In genomic region chr3:98817546-98817945, GRCh38 we compare ENCODE assay signal across 8 cellular contexts. TPM values are rescaled to one million over a fixed set of nuclear protein-coding genes. Genes with fewer than 3 reads are reported as not detected.
DNase-seq lines count a peak whose midpoint lies in the region; TF ChIP-seq lines count a peak whose summit lies in the region.

No MANE protein-coding gene starts in this region.

- 4 to 22% methylated on average over 1 of the region's 1 CpG for WGBS in GM23248 (ENCODE audit: low coverage in 1 of 2, low lambda C conversion rate in 2 of 2, missing lambda C conversion rate in 2 of 2), 2 experiments
- 80 to 90% methylated on average over 1 of the region's 1 CpG for WGBS in endodermal cell (ENCODE audit: insufficient coverage in 1 of 2, insufficient read length in 1 of 2), 2 experiments

- CTCF ChIA-PET in activated naive CD4-positive, alpha-beta T cell treated with anti-CD3 and anti-CD28 coated beads for 36 hours (lab: Charles Lee) = interaction anchor here (0.5 to 7.2 kb wide), 15 partner anchors 9 to 1645 kb away, joined by 3 to 73 read pairs (median 3); no protein-coding TSS in a partner anchor

- intact Hi-C loops in activated naive CD4-positive, alpha-beta T cell treated with anti-CD3 and anti-CD28 coated beads for 36 hours (cut with micrococcal nuclease) = loop anchor here (1.0 to 5.0 kb wide), 7 partner anchors 85 to 990 kb away; partner anchors contain the start of gene DCBLD2

- TF ChIP-seq CTCF in KMS-11 (conservative IDR thresholded peaks at IDR 0.05; ENCODE audit: low read depth, low read length) (peak; percentile 75), Peyer's patch (IDR thresholded peaks at IDR 0.05) (peak; percentile 47 to 79 (median 69)), endodermal cell (conservative IDR thresholded peaks at IDR 0.05) (peak; percentile 85)

- H3K9ac ChIP-seq in GM23248 (no peak overlapping the region), KMS-11 (no peak overlapping the region), endodermal cell (ENCODE audit: extremely low read depth, low read length, poor library complexity, severe bottlenecking) (no peak overlapping the region)

- H3K27ac Mint-ChIP-seq in endodermal cell = no peak overlapping the region
- H3K27ac Mint-ChIP-seq in activated naive CD4-positive, alpha-beta T cell treated with anti-CD3 and anti-CD28 coated beads for 36 hours = no peak overlapping the region

- peaks cover 73% of the 10 kb centered on the region for H3K36me3 ChIP-seq in GM23248 (ENCODE audit: low read depth)
- H3K36me3 ChIP-seq in KMS-11 (ENCODE audit: insufficient read depth) = no peaks in the 10 kb centered on the region
- no peaks in the 10 kb centered on the region for H3K36me3 ChIP-seq in Peyer's patch
- H3K36me3 ChIP-seq in endodermal cell (ENCODE audit: control insufficient read depth, insufficient read depth, low read length) = peaks cover 69% of the 10 kb centered on the region

- in situ Hi-C loops in GM23248 (cut with MboI) = loop anchor here (5.0 kb wide), 1 partner anchor 175 kb away; no protein-coding TSS in a partner anchor

- no peaks in the 10 kb centered on the region for H3K9me3 Mint-ChIP-seq in endodermal cell
- H3K9me3 Mint-ChIP-seq in activated naive CD4-positive, alpha-beta T cell treated with anti-CD3 and anti-CD28 coated beads for 36 hours = no peaks in the 10 kb centered on the region

- H3K27me3 Mint-ChIP-seq in endodermal cell (ENCODE audit: insufficient read depth) = no peaks in the 10 kb centered on the region
- no peaks in the 10 kb centered on the region for H3K27me3 Mint-ChIP-seq in activated naive CD4-positive, alpha-beta T cell treated with anti-CD3 and anti-CD28 coated beads for 36 hours (ENCODE audit: low read depth)

- no peaks in the 10 kb centered on the region for H3K9me2 ChIP-seq in GM23248 (ENCODE audit: insufficient read depth)

- peaks cover 36% of the 10 kb centered on the region for H3K36me3 Mint-ChIP-seq in endodermal cell (ENCODE audit: low read depth)
- H3K36me3 Mint-ChIP-seq in activated naive CD4-positive, alpha-beta T cell treated with anti-CD3 and anti-CD28 coated beads for 36 hours (ENCODE audit: low read depth) = no peaks in the 10 kb centered on the region

- H3K27me3 ChIP-seq in GM23248 (replicated peaks; ENCODE audit: insufficient read depth) (no peaks in the 10 kb centered on the region), KMS-11 (ENCODE audit: insufficient read depth, low read depth) (no peaks in the 10 kb centered on the region), Peyer's patch (no peaks in the 10 kb centered on the region), endodermal cell (ENCODE audit: control insufficient read depth, insufficient read depth, low read length, poor library complexity, severe bottlenecking) (no peaks in the 10 kb centered on the region)

- H3K4me1 Mint-ChIP-seq in endodermal cell = no peaks in the 10 kb centered on the region
- H3K4me1 Mint-ChIP-seq in activated naive CD4-positive, alpha-beta T cell treated with anti-CD3 and anti-CD28 coated beads for 36 hours (ENCODE audit: low read depth) = no peaks in the 10 kb centered on the region

- H3K9me3 ChIP-seq in GM23248 (ENCODE audit: low read depth) (no peaks in the 10 kb centered on the region), Peyer's patch (no peaks in the 10 kb centered on the region), endodermal cell (ENCODE audit: control insufficient read depth, low read length) (no peaks in the 10 kb centered on the region)

- H4K20me1 ChIP-seq in GM23248 (ENCODE audit: insufficient read depth) (no peaks in the 10 kb centered on the region), KMS-11 (ENCODE audit: insufficient read depth) (no peaks in the 10 kb centered on the region)

- no peak overlapping the region for H3K27ac ChIP-seq in GM23248
- H3K27ac ChIP-seq in KMS-11 = no peak overlapping the region
- no peak overlapping the region for H3K27ac ChIP-seq in Peyer's patch
- no peak overlapping the region for H3K27ac ChIP-seq in endodermal cell (ENCODE audit: low read depth, low read length)

- H3K4me1 ChIP-seq in GM23248 (ENCODE audit: insufficient read depth) (peaks cover 24% of the 10 kb centered on the region), KMS-11 (ENCODE audit: low read depth, poor library complexity, severe bottlenecking) (no peaks in the 10 kb centered on the region), Peyer's patch (no peaks in the 10 kb centered on the region), endodermal cell (ENCODE audit: control insufficient read depth, insufficient read depth, low read length) (no peaks in the 10 kb centered on the region)

- H2AFZ ChIP-seq in GM23248 (no peak overlapping the region), KMS-11 (ENCODE audit: low read depth) (no peak overlapping the region)

- H3K4me3 ChIP-seq in GM23248 = no peak overlapping the region
- H3K4me3 ChIP-seq in KMS-11 (IDR thresholded peaks at IDR 0.05; ENCODE audit: insufficient read depth, low read depth, low read length) = no peak overlapping the region
- H3K4me3 ChIP-seq in Peyer's patch = no peak overlapping the region
- H3K4me3 ChIP-seq in endodermal cell (ENCODE audit: low read length) = no peak overlapping the region

- H3K4me3 Mint-ChIP-seq in endodermal cell = no peak overlapping the region
- H3K4me3 Mint-ChIP-seq in activated naive CD4-positive, alpha-beta T cell treated with anti-CD3 and anti-CD28 coated beads for 36 hours = no peak overlapping the region

- peaks cover 30% of the 10 kb centered on the region for H3K79me2 ChIP-seq in GM23248 (ENCODE audit: insufficient read depth)
- no peaks in the 10 kb centered on the region for H3K79me2 ChIP-seq in KMS-11 (ENCODE audit: insufficient read depth, low read depth)

- TF ChIP-seq POLR2A in Peyer's patch (IDR thresholded peaks at IDR 0.05) = no peak

- H3F3A ChIP-seq in GM23248 (ENCODE audit: insufficient read depth) = peaks cover 71% of the 10 kb centered on the region

- H3K4me2 ChIP-seq in GM23248 (ENCODE audit: unreplicated experiment) (no peak overlapping the region), KMS-11 (no peak overlapping the region)

- DNase-seq in NOMO-1 (lab: John Stamatoyannopoulos, UW; ENCODE audit: unreplicated experiment in 2 of 2) (peak; percentile 3 to 48), NOMO-1 treated with dmso at 0.1 percent for 144 hours (lab: John Stamatoyannopoulos, UW; ENCODE audit: unreplicated experiment) (no peak), GM23248 (peak; percentile 60), Peyer's patch (no peak), endodermal cell (no peak), myocyte (ENCODE audit: low read depth) (peak; percentile 68)
- no peak for DNase-seq in activated naive CD4-positive, alpha-beta T cell treated with anti-CD3 and anti-CD28 coated beads for 36 hours

RNA-seq across cellular contexts. Expression of gene ST3GAL6, which starts 54.4 kb away (rescaled TPM):
- total RNA-seq in GM23248 (2014; rRNA removed; shearing (Covaris generic)) = not detected in 2 replicates
- 0.56 and 1.9 TPM in 2 replicates for polyA plus RNA-seq in GM23248 (2016; fragmentation: Nextera tagmentation; extraction: Ambion mirVana)
- total RNA-seq in Peyer's patch (1 to 10 TPM; 1.6 to 6.6 (median 2.5) TPM), endodermal cell (1 to 10 TPM; 8.1 to 9.9 TPM), myocyte (0.31 and 6.3 TPM in 2 replicates)
- 11.2 TPM for polyA plus RNA-seq in endodermal cell (2013, experiment 1 of 2)
- polyA plus RNA-seq in endodermal cell (2013, experiment 2 of 2) = 9.0 TPM
- polyA plus RNA-seq in myocyte (2012) = 0.19 TPM
- not detected for total RNA-seq in activated naive CD4-positive, alpha-beta T cell treated with anti-CD3 and anti-CD28 coated beads for 36 hours

Comparison
In these comparisons a context has a peak if more than half of its experiments do, and no peak if none do; other contexts are left out.
1. DNase-seq: peak in NOMO-1 (2 of 2), GM23248 (single experiment) and myocyte (single experiment); none in NOMO-1 treated with dmso at 0.1 percent for 144 hours (single experiment), Peyer's patch (0 of 3), endodermal cell (single experiment) and activated naive CD4-positive, alpha-beta T cell treated with anti-CD3 and anti-CD28 coated beads for 36 hours (single experiment).
2. Peak in every context shown above with its lines, with median percentiles within 50 percentile points of each other: CTCF ChIP-seq.